33 cellular contexts compared by ENCODE assay signal in genomic region chr15:52204657-52205056, GRCh38.
"Had no signal": no experiment of that assay in that cellular context is flagged by ENCODE, and none has a peak within 500 bp of the region (broad histone marks: within the 10 kb centered on the region; RNA-seq: fewer than 3 reads in every experiment).

No MANE protein-coding gene starts in this region.

- H3K27ac Mint-ChIP-seq: activated CD4-positive, alpha-beta memory T cell treated with anti-CD3 and anti-CD28 coated beads for 36 hours; activated CD4-positive, alpha-beta T cell treated with anti-CD3 and anti-CD28 coated beads for 36 hours; activated CD4-positive, alpha-beta T cell treated with anti-CD3 and anti-CD28 coated beads, Interleukin-2, amount 10 ng/mL, durations not matched to agents 24 days and 14 days; activated CD8-positive, alpha-beta memory T cell treated with anti-CD3 and anti-CD28 coated beads, Interleukin-2, amount 10 ng/mL, durations not matched to agents 7 days and 5 days; activated CD8-positive, alpha-beta T cell treated with anti-CD3 and anti-CD28 coated beads, Interleukin-2, amount 10 ng/mL, durations not matched to agents 7 days and 5 days; activated naive CD4-positive, alpha-beta T cell treated with anti-CD3 and anti-CD28 coated beads for 36 hours; activated naive CD4-positive, alpha-beta T cell treated with anti-CD3 and anti-CD28 coated beads, Interleukin-2, amount 50 U/mL, for 24 hours; activated naive CD8-positive, alpha-beta T cell treated with anti-CD3 and anti-CD28 coated beads for 36 hours; activated naive CD8-positive, alpha-beta T cell treated with anti-CD3 and anti-CD28 coated beads, Interleukin-2, amount 50 U/mL, for 24 hours; activated T-helper 1 cell treated with anti-CD3 and anti-CD28 coated beads, Interleukin-12 subunit alpha, Interleukin-12 subunit beta, Interleukin-2, Interleukin-4 antibody, amounts not matched to agents 30 ng/mL and 10 ng/mL and 1 ng/mL, durations not matched to agents 14 hours and 24 hours and 36 hours; activated T-helper 2 cell treated with anti-CD3 and anti-CD28 coated beads, Interferon-gamma antibody, Interleukin-2, Interleukin-4, amounts not matched to agents 10 μg/mL and 5 μg/mL and 100 μg/mL, durations not matched to agents 14 hours and 24 hours and 36 hours; effector memory CD8-positive, alpha-beta T cell had no signal

- H3K36me3 ChIP-seq: adrenal gland had no signal

- ATAC-seq: activated CD4-positive, alpha-beta T cell treated with anti-CD3 and anti-CD28 coated beads for 36 hours; activated CD8-positive, alpha-beta memory T cell treated with anti-CD3 and anti-CD28 coated beads, Interleukin-2, amount 10 ng/mL, durations not matched to agents 7 days and 5 days; activated CD8-positive, alpha-beta T cell treated with anti-CD3 and anti-CD28 coated beads, Interleukin-2, amount 10 ng/mL, durations not matched to agents 7 days and 5 days; activated naive CD8-positive, alpha-beta T cell treated with anti-CD3 and anti-CD28 coated beads, Interleukin-2, amount 50 U/mL, for 24 hours; body of pancreas; effector memory CD8-positive, alpha-beta T cell; gastroesophageal sphincter had no signal

- H3K36me3 Mint-ChIP-seq: activated CD4-positive, alpha-beta memory T cell treated with anti-CD3 and anti-CD28 coated beads for 36 hours; activated CD8-positive, alpha-beta memory T cell treated with anti-CD3 and anti-CD28 coated beads, Interleukin-2, amount 10 ng/mL, durations not matched to agents 7 days and 5 days; activated naive CD4-positive, alpha-beta T cell treated with anti-CD3 and anti-CD28 coated beads, Interleukin-2, amount 50 U/mL, for 24 hours; activated naive CD8-positive, alpha-beta T cell treated with anti-CD3 and anti-CD28 coated beads for 36 hours had no signal

- H3K4me3 ChIP-seq: adrenal gland, body of pancreas, esophagus squamous epithelium, gastroesophageal sphincter had no signal

- H3K9me3 Mint-ChIP-seq: activated CD4-positive, alpha-beta memory T cell treated with anti-CD3 and anti-CD28 coated beads for 36 hours; activated CD4-positive, alpha-beta T cell treated with anti-CD3 and anti-CD28 coated beads, Interleukin-2, amount 10 ng/mL, durations not matched to agents 24 days and 14 days; activated naive CD4-positive, alpha-beta T cell treated with anti-CD3 and anti-CD28 coated beads for 36 hours; activated naive CD4-positive, alpha-beta T cell treated with anti-CD3 and anti-CD28 coated beads, Interleukin-2, amount 50 U/mL, for 24 hours; activated naive CD8-positive, alpha-beta T cell treated with anti-CD3 and anti-CD28 coated beads for 36 hours; activated naive CD8-positive, alpha-beta T cell treated with anti-CD3 and anti-CD28 coated beads, Interleukin-2, amount 50 U/mL, for 24 hours; activated T-helper 1 cell treated with anti-CD3 and anti-CD28 coated beads, Interleukin-12 subunit alpha, Interleukin-12 subunit beta, Interleukin-2, Interleukin-4 antibody, amounts not matched to agents 30 ng/mL and 10 ng/mL and 1 ng/mL, durations not matched to agents 14 hours and 24 hours and 36 hours; activated T-helper 2 cell treated with anti-CD3 and anti-CD28 coated beads, Interferon-gamma antibody, Interleukin-2, Interleukin-4, amounts not matched to agents 10 μg/mL and 5 μg/mL and 100 μg/mL, durations not matched to agents 14 hours and 24 hours and 36 hours; effector memory CD8-positive, alpha-beta T cell had no signal

- FAIRE-seq: colon had no signal

- H3K4me3 Mint-ChIP-seq: activated CD4-positive, alpha-beta memory T cell treated with anti-CD3 and anti-CD28 coated beads for 36 hours; activated CD4-positive, alpha-beta T cell treated with anti-CD3 and anti-CD28 coated beads for 36 hours; activated CD4-positive, alpha-beta T cell treated with anti-CD3 and anti-CD28 coated beads, Interleukin-2, amount 10 ng/mL, durations not matched to agents 24 days and 14 days; activated CD8-positive, alpha-beta memory T cell treated with anti-CD3 and anti-CD28 coated beads, Interleukin-2, amount 10 ng/mL, durations not matched to agents 7 days and 5 days; activated CD8-positive, alpha-beta T cell treated with anti-CD3 and anti-CD28 coated beads, Interleukin-2, amount 10 ng/mL, durations not matched to agents 7 days and 5 days; activated naive CD4-positive, alpha-beta T cell treated with anti-CD3 and anti-CD28 coated beads for 36 hours; activated naive CD4-positive, alpha-beta T cell treated with anti-CD3 and anti-CD28 coated beads, Interleukin-2, amount 50 U/mL, for 24 hours; activated naive CD8-positive, alpha-beta T cell treated with anti-CD3 and anti-CD28 coated beads for 36 hours; activated naive CD8-positive, alpha-beta T cell treated with anti-CD3 and anti-CD28 coated beads, Interleukin-2, amount 50 U/mL, for 24 hours; activated T-helper 1 cell treated with anti-CD3 and anti-CD28 coated beads, Interleukin-12 subunit alpha, Interleukin-12 subunit beta, Interleukin-2, Interleukin-4 antibody, amounts not matched to agents 30 ng/mL and 10 ng/mL and 1 ng/mL, durations not matched to agents 14 hours and 24 hours and 36 hours; effector memory CD8-positive, alpha-beta T cell had no signal

- H3K27ac ChIP-seq: adrenal gland, body of pancreas, esophagus squamous epithelium, gastroesophageal sphincter had no signal

- H3K27me3 ChIP-seq: adrenal gland, body of pancreas, esophagus squamous epithelium, gastroesophageal sphincter had no signal

- H3K4me1 ChIP-seq: adrenal gland, body of pancreas, esophagus squamous epithelium, gastroesophageal sphincter had no signal

- DNase-seq: activated CD4-positive, alpha-beta memory T cell treated with anti-CD3 and anti-CD28 coated beads for 36 hours; activated CD4-positive, alpha-beta T cell treated with anti-CD3 and anti-CD28 coated beads for 36 hours; activated CD4-positive, alpha-beta T cell treated with anti-CD3 and anti-CD28 coated beads, Interleukin-2, amount 10 ng/mL, durations not matched to agents 24 days and 14 days; activated CD4-positive, CD25-positive, alpha-beta regulatory T cell; activated CD4-positive, CD25-positive, alpha-beta regulatory T cell treated with anti-CD3 and anti-CD28 coated beads, Interleukin-2, amount 50 U/mL, for 72 hours; activated CD8-positive, alpha-beta memory T cell treated with anti-CD3 and anti-CD28 coated beads, Interleukin-2, amount 10 ng/mL, durations not matched to agents 7 days and 5 days; activated CD8-positive, alpha-beta memory T cell treated with anti-CD3 and anti-CD28 coated beads, Interleukin-2, amount 50 U/mL, for 4 hours; activated CD8-positive, alpha-beta T cell treated with anti-CD3 and anti-CD28 coated beads, Interleukin-2, amount 10 ng/mL, durations not matched to agents 7 days and 5 days; activated effector memory CD4-positive, alpha-beta T cell treated with anti-CD3 and anti-CD28 coated beads, Interleukin-2, amount 50 U/mL, for 16 hours; activated naive CD4-positive, alpha-beta T cell treated with anti-CD3 and anti-CD28 coated beads for 36 hours; activated naive CD8-positive, alpha-beta T cell treated with anti-CD3 and anti-CD28 coated beads for 36 hours; activated naive CD8-positive, alpha-beta T cell treated with anti-CD3 and anti-CD28 coated beads, Interleukin-2, amount 50 U/mL, for 24 hours; activated T-cell treated with anti-CD3 and anti-CD28 coated beads, Interleukin-2, amount 50 U/mL, for 1 hour; activated T-cell treated with anti-CD3 and anti-CD28 coated beads, Interleukin-2, amount 50 U/mL, for 48 hours; adrenal gland; amygdala; aorta; body of pancreas; caudate nucleus; cortex of kidney; dermis blood vessel endothelial cell; effector CD4-positive, alpha-beta T cell; effector memory CD8-positive, alpha-beta T cell; erythroblast; esophagus squamous epithelium; foreskin melanocyte; T-helper 1 cell; T-helper 2 cell had no signal

- H3K9me3 ChIP-seq: adrenal gland, body of pancreas, esophagus squamous epithelium, gastroesophageal sphincter had no signal

- H3K27me3 Mint-ChIP-seq: activated CD4-positive, alpha-beta memory T cell treated with anti-CD3 and anti-CD28 coated beads for 36 hours; activated CD4-positive, alpha-beta T cell treated with anti-CD3 and anti-CD28 coated beads for 36 hours; activated CD8-positive, alpha-beta memory T cell treated with anti-CD3 and anti-CD28 coated beads, Interleukin-2, amount 10 ng/mL, durations not matched to agents 7 days and 5 days; activated naive CD4-positive, alpha-beta T cell treated with anti-CD3 and anti-CD28 coated beads, Interleukin-2, amount 50 U/mL, for 24 hours; activated naive CD8-positive, alpha-beta T cell treated with anti-CD3 and anti-CD28 coated beads for 36 hours; activated naive CD8-positive, alpha-beta T cell treated with anti-CD3 and anti-CD28 coated beads, Interleukin-2, amount 50 U/mL, for 24 hours; effector memory CD8-positive, alpha-beta T cell had no signal

- H3K4me1 Mint-ChIP-seq: activated CD4-positive, alpha-beta T cell treated with anti-CD3 and anti-CD28 coated beads for 36 hours; activated naive CD4-positive, alpha-beta T cell treated with anti-CD3 and anti-CD28 coated beads, Interleukin-2, amount 50 U/mL, for 24 hours; activated naive CD8-positive, alpha-beta T cell treated with anti-CD3 and anti-CD28 coated beads for 36 hours; activated naive CD8-positive, alpha-beta T cell treated with anti-CD3 and anti-CD28 coated beads, Interleukin-2, amount 50 U/mL, for 24 hours had no signal
